ENCODE assay signal across 7 cellular contexts in genomic region chr15:88894348-88894818, GRCh38. TPM values are rescaled to one million over a fixed set of nuclear protein-coding genes. Genes with fewer than 3 reads are reported as not detected.
DNase-seq lines count a peak whose midpoint lies in the region; ATAC-seq and TF ChIP-seq lines count a peak whose summit lies in the region.

No MANE protein-coding gene starts in this region.

- H3K27ac ChIP-seq in WERI-Rb-1 (no peak overlapping the region), breast epithelium (peak overlapping the region in 1 of 2 donors; percentile 58), liver (ENCODE audit: low read depth in 1 of 2, low read length in 2 of 2) (no peak overlapping the region)

- TF ChIP-seq CTCF in WERI-Rb-1 (IDR thresholded peaks at IDR 0.05; ENCODE audit: low read depth, low read length) (peak; percentile 97), breast epithelium (IDR thresholded peaks at IDR 0.05) (peak; percentile 6 to 61 (median 57)), liver (IDR thresholded peaks at IDR 0.05; ENCODE audit: low read depth, low read length, missing input control) (peak; percentile 46)

- ATAC-seq in GM18511 (IDR thresholded peaks at IDR 0.05; ENCODE audit: unreplicated experiment) (peak; percentile 44), HG03571 (IDR thresholded peaks at IDR 0.05; ENCODE audit: unreplicated experiment) (peak; percentile 42)

- WGBS in liver, result 3% methylated on average over 23 of the region's 23 CpGs

- peak; percentile 56 to 70 for TF ChIP-seq RAD21 in liver (IDR thresholded peaks at IDR 0.05)

- DNase-seq in WERI-Rb-1, result peak; percentile 81
- peak; percentile 65 to 66 for DNase-seq in breast epithelium (ENCODE audit: low spot score in 2 of 2)
- peak; percentile 68 to 74 for DNase-seq in stimulated activated CD8-positive, alpha-beta memory T cell treated with anti-CD3 and anti-CD28 coated beads, Interleukin-15, amount 100 ng/mL, for 48 hours (ENCODE audit: low read depth in 2 of 2)
- no peak for DNase-seq in KG1 (lab: John Stamatoyannopoulos, UW)

- H3K4me3 ChIP-seq in WERI-Rb-1 (ENCODE audit: low read depth, low read length), result peak overlapping the region; percentile 42
- peak overlapping the region; percentile 49 to 87 (median 59) for H3K4me3 ChIP-seq in breast epithelium
- H3K4me3 ChIP-seq in liver (ENCODE audit: low read depth in 1 of 3, low read length in 3 of 3), result peak overlapping the region in 1 of 3 donors; percentile 34

- no peak for TF ChIP-seq POLR2A in breast epithelium (IDR thresholded peaks at IDR 0.05)

- intact Hi-C loops in breast epithelium (cut with DNase I; ENCODE audit: low total_unique reads), result no loop called here

- H3K9me3 ChIP-seq in WERI-Rb-1 (ENCODE audit: severe bottlenecking) (no peaks in the 10 kb centered on the region), breast epithelium (no peaks in the 10 kb centered on the region), liver (ENCODE audit: control insufficient read depth in 4 of 4, low read length in 3 of 4) (no peaks in the 10 kb centered on the region)

- H3K4me1 ChIP-seq in breast epithelium (peaks cover 4 to 16% of the 10 kb centered on the region in 2 donors), liver (ENCODE audit: control insufficient read depth in 4 of 4, insufficient read depth in 4 of 4, low read length in 3 of 4) (peaks cover 0 to 16% (median 10%) of the 10 kb centered on the region in 4 donors)

- H3K27me3 ChIP-seq in WERI-Rb-1 (ENCODE audit: insufficient read depth, low read depth, severe bottlenecking) (peaks cover 16% of the 10 kb centered on the region), breast epithelium (no peaks in the 10 kb centered on the region), liver (ENCODE audit: control insufficient read depth in 4 of 4, insufficient read depth in 4 of 4, low read length in 3 of 4) (peaks cover 0 to 12% (median 2%) of the 10 kb centered on the region in 4 donors)

- no peak overlapping the region for H3K9ac ChIP-seq in liver (ENCODE audit: low read depth in 1 of 2, low read length in 2 of 2)

- H3K36me3 ChIP-seq in WERI-Rb-1 (no peaks in the 10 kb centered on the region), breast epithelium (no peaks in the 10 kb centered on the region), liver (ENCODE audit: control insufficient read depth in 4 of 4, insufficient read depth in 3 of 4, low read depth in 1 of 4, low read length in 3 of 4) (no peaks in the 10 kb centered on the region)

TF ChIP-seq in liver, 16 proteins besides CTCF, POLR2A, EP300 and RAD21:
- TF ChIP-seq EGR1 (IDR thresholded peaks at IDR 0.05; ENCODE audit: low read depth in 2 of 2) (no peak), TAF1 (conservative IDR thresholded peaks at IDR 0.05) (no peak), HNF4A (conservative IDR thresholded peaks at IDR 0.05) (no peak), RXRA (IDR thresholded peaks at IDR 0.05) (no peak), SP1 (IDR thresholded peaks at IDR 0.05) (no peak), HNF4G (IDR thresholded peaks at IDR 0.05) (no peak), ZBTB33 (IDR thresholded peaks at IDR 0.05) (no peak), REST (IDR thresholded peaks at IDR 0.05) (no peak), FOXA2 (IDR thresholded peaks at IDR 0.05) (no peak), FOXA1 (IDR thresholded peaks at IDR 0.05) (no peak), YY1 (IDR thresholded peaks at IDR 0.05) (no peak), NR2F2 (IDR thresholded peaks at IDR 0.05) (no peak), JUND (IDR thresholded peaks at IDR 0.05) (no peak), GABPA (IDR thresholded peaks at IDR 0.05 in 1 of 2, conservative IDR thresholded peaks at IDR 0.05 in 1 of 2) (no peak)
- TF ChIP-seq, protein P1, sequence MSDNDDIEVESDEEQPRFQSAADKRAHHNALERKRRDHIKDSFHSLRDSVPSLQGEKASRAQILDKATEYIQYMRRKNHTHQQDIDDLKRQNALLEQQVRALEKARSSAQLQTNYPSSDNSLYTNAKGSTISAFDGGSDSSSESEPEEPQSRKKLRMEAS (IDR thresholded peaks at IDR 0.05), result no peak
- TF ChIP-seq, protein P2, sequence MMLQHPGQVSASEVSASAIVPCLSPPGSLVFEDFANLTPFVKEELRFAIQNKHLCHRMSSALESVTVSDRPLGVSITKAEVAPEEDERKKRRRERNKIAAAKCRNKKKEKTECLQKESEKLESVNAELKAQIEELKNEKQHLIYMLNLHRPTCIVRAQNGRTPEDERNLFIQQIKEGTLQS (IDR thresholded peaks at IDR 0.05), result no peak

RNA-seq across cellular contexts. Expression of gene HAPLN3, which starts 1.0 kb away (rescaled TPM):
- total RNA-seq in breast epithelium (10 to 100 TPM in 2 of 3 donors, 1 to 10 TPM in 1; 3.4 to 24.6 (median 11.1) TPM), liver (under 1 TPM; 0.33 to 0.51 TPM)
- under 1 TPM; 0.21 to 0.35 TPM for polyA plus RNA-seq in liver

RNA-seq across cellular contexts. Expression of gene MFGE8, which starts 18.8 kb away (rescaled TPM):
- total RNA-seq in breast epithelium, result 100 to 1,000 TPM; 226 to 457 (median 311) TPM
- 10 to 100 TPM in 1 of 2 donors, 1 to 10 TPM in 1; 6.6 to 13.6 TPM for total RNA-seq in liver
- 10 to 100 TPM; 12.0 to 14.8 TPM for polyA plus RNA-seq in liver

Comparison
In these comparisons a context has a peak if more than half of its experiments do, and no peak if none do; other contexts are left out.
1. CTCF ChIP-seq: peak in every context shown above with its lines; median percentile 97 in WERI-Rb-1; 57 in breast epithelium; 46 in liver.
2. RNA of gene MFGE8, which starts 18.8 kb away (total RNA-seq): 226 to 457 TPM in breast epithelium; 6.6 to 13.6 TPM in liver; every median in the first group is over 10 times any median in the second.